Comparison of ENCODE assay signal across 11 cellular contexts in genomic region chr4:155906554-155907247, GRCh38. TPM values are rescaled to one million over a fixed set of nuclear protein-coding genes. Genes with fewer than 3 reads are reported as not detected.
DNase-seq lines count a peak whose midpoint lies in the region; ATAC-seq and TF ChIP-seq lines count a peak whose summit lies in the region.
"Had no signal": no experiment of that assay in that cellular context is flagged by ENCODE, and none has a peak within 500 bp of the region (broad histone marks: within the 10 kb centered on the region; RNA-seq: fewer than 3 reads in every experiment).

No MANE protein-coding gene starts in this region.

- no peaks in the 10 kb centered on the region for H3K36me3 ChIP-seq in RWPE2 (ENCODE audit: low read depth)

- no peaks in the 10 kb centered on the region for H3K27me3 ChIP-seq in RWPE2 (ENCODE audit: insufficient read depth, poor library complexity, severe bottlenecking)

- peaks cover 3 to 23% (median 11%) of the 10 kb centered on the region in 5 donors for H3K27me3 Mint-ChIP-seq in naive thymus-derived CD8-positive, alpha-beta T cell

- H3K4me3 ChIP-seq in RWPE2 (ENCODE audit: severe bottlenecking), result no peak overlapping the region
- H3K4me3 ChIP-seq: mucosa of descending colon had no signal

- DNase-seq in AG08396 (ENCODE audit: low spot score), result peak; percentile 75
- peak; percentile 41 for DNase-seq in HT-29 (ENCODE audit: low spot score)
- no peak for DNase-seq in RWPE2 (ENCODE audit: low spot score)
- peak; percentile 71 for DNase-seq in foreskin melanocyte
- DNase-seq in naive thymus-derived CD8-positive, alpha-beta T cell, result no peak
- no peak for DNase-seq in inferior parietal cortex (ENCODE audit: extremely low spot score)
- DNase-seq in KBM-7, result no peak
- no peak for DNase-seq in GM13976 (ENCODE audit: low spot score)
- DNase-seq: activated T-cell treated with anti-CD3 and anti-CD28 coated beads, Interleukin-2, amount 50 U/mL, for 24 hours; mucosa of descending colon had no signal

- H3K4me1 ChIP-seq in RWPE2 (ENCODE audit: insufficient read depth, poor library complexity, severe bottlenecking), result peaks cover 20% of the 10 kb centered on the region

- no peaks in the 10 kb centered on the region for H3K4me1 Mint-ChIP-seq in naive thymus-derived CD8-positive, alpha-beta T cell

- no peaks in the 10 kb centered on the region for H3K9me3 ChIP-seq in RWPE2 (ENCODE audit: severe bottlenecking)
- H3K9me3 ChIP-seq: mucosa of descending colon had no signal

- no peaks in the 10 kb centered on the region for H3K36me3 Mint-ChIP-seq in naive thymus-derived CD8-positive, alpha-beta T cell

- peak overlapping the region; percentile 19 for H3K27ac ChIP-seq in RWPE2 (ENCODE audit: poor library complexity, severe bottlenecking)

- POLR2A ChIA-PET in naive thymus-derived CD8-positive, alpha-beta T cell (lab: Charles Lee), result no interaction called here

- no peak overlapping the region for H3K4me3 Mint-ChIP-seq in naive thymus-derived CD8-positive, alpha-beta T cell
- H3K4me3 Mint-ChIP-seq: activated T-cell treated with anti-CD3 and anti-CD28 coated beads, Interleukin-2, amount 50 U/mL, for 24 hours had no signal

- H3K27ac Mint-ChIP-seq in naive thymus-derived CD8-positive, alpha-beta T cell, result no peak overlapping the region
- H3K27ac Mint-ChIP-seq: activated T-cell treated with anti-CD3 and anti-CD28 coated beads, Interleukin-2, amount 50 U/mL, for 24 hours had no signal

- in situ Hi-C loops in KBM-7 (cut with MboI; ENCODE audit: low pct_unique_long_range_greater_than_20kb, low sequenced_read_pairs) (no loop called here), GM13976 (cut with MboI; ENCODE audit: low sequenced_read_pairs, unreplicated experiment) (no loop called here)

- no peaks in the 10 kb centered on the region for H3K9me3 Mint-ChIP-seq in naive thymus-derived CD8-positive, alpha-beta T cell
- H3K9me3 Mint-ChIP-seq: activated T-cell treated with anti-CD3 and anti-CD28 coated beads, Interleukin-2, amount 50 U/mL, for 24 hours had no signal

- ATAC-seq in RWPE2 (ENCODE audit: low read depth), result peak; percentile 84
- ATAC-seq in naive thymus-derived CD8-positive, alpha-beta T cell, result no peak
- ATAC-seq: mucosa of descending colon had no signal

- TF ChIP-seq CTCF in RWPE2 (IDR thresholded peaks at IDR 0.05; ENCODE audit: poor library complexity, severe bottlenecking), result no peak
- TF ChIP-seq CTCF in GM13976 (IDR thresholded peaks at IDR 0.05; ENCODE audit: borderline replicate concordance, control extremely low read depth, extremely low read depth, insufficient read depth, missing control alignments), result no peak

RNA-seq across cellular contexts. Expression of gene TDO2, which starts 3.2 kb away (rescaled TPM):
- 0.13 and 0.64 TPM in 2 replicates for total RNA-seq in HT-29 (2014; rRNA removed; shearing (Covaris generic))
- not detected for total RNA-seq in naive thymus-derived CD8-positive, alpha-beta T cell
- polyA plus RNA-seq in naive thymus-derived CD8-positive, alpha-beta T cell, result not detected
- total RNA-seq: OCI-LY7 had no signal

RNA-seq across cellular contexts. Expression of gene ASIC5, which starts 40.6 kb away (rescaled TPM):
- total RNA-seq in HT-29 (2014; rRNA removed; shearing (Covaris generic)), result not detected in 2 replicates
- total RNA-seq in naive thymus-derived CD8-positive, alpha-beta T cell, result not detected
- polyA plus RNA-seq in naive thymus-derived CD8-positive, alpha-beta T cell, result not detected
- total RNA-seq: mucosa of descending colon, OCI-LY7 had no signal

RNA-seq across cellular contexts. Expression of gene CTSO, which starts 47.0 kb away (rescaled TPM):
- 1.3 and 1.7 TPM in 2 replicates for total RNA-seq in HT-29 (2014; rRNA removed; shearing (Covaris generic))
- 10 to 100 TPM; 15.2 to 16.5 TPM for total RNA-seq in naive thymus-derived CD8-positive, alpha-beta T cell
- polyA plus RNA-seq in naive thymus-derived CD8-positive, alpha-beta T cell, result 10 to 100 TPM; 36.8 to 39.6 (median 38.4) TPM

Comparison
In these comparisons a context has a peak if more than half of its experiments do, and no peak if none do; other contexts are left out.
1. DNase-seq: peak in AG08396 (single experiment), HT-29 (single experiment) and foreskin melanocyte (single experiment); none in RWPE2 (single experiment), naive thymus-derived CD8-positive, alpha-beta T cell (0 of 10), inferior parietal cortex (single experiment), KBM-7 (single experiment) and GM13976 (single experiment).